Comparison of ENCODE assay signal across 1 cellular context in genomic region chr16:85460983-85461813, GRCh38.
A peak's percentile ranks its signal among the peaks of the same experiment; 100 is the strongest.
TF ChIP-seq lines count a peak whose summit lies in the region.

No MANE protein-coding gene starts in this region.

TF ChIP-seq in HepG2, 621 proteins besides CTCF, POLR2A, EP300 and RAD21 (continued from another document and continues in another):
- TF ChIP-seq FOXA3 (CRISPR knock-in tag; IDR thresholded peaks at IDR 0.05), result peak; percentile 51; the same call in 1 of the 2 replicates
- TF ChIP-seq ZNF615 (CRISPR knock-in tag; IDR thresholded peaks at IDR 0.05; ENCODE audit: borderline replicate concordance), result no peak
- no peak for TF ChIP-seq BATF2 (CRISPR knock-in tag; IDR thresholded peaks at IDR 0.05)
- TF ChIP-seq STAT6 (CRISPR knock-in tag; IDR thresholded peaks at IDR 0.05; ENCODE audit: borderline replicate concordance), result no peak
- TF ChIP-seq BORCS8-MEF2B (CRISPR knock-in tag; IDR thresholded peaks at IDR 0.05), result peak; percentile 39; the same call in 1 of the 2 replicates
- TF ChIP-seq ZFX (CRISPR knock-in tag; IDR thresholded peaks at IDR 0.05; ENCODE audit: low read depth), result 0 out of 2 replicates have a peak, but pooled peaks have one; percentile 26
- TF ChIP-seq ZNF24 (IDR thresholded peaks at IDR 0.05), result no peak
- 0 out of 2 replicates have a peak, but pooled peaks have one; percentile 8 for TF ChIP-seq PATZ1 (CRISPR knock-in tag; IDR thresholded peaks at IDR 0.05)
- 0 out of 2 replicates have a peak, but pooled peaks have one; percentile 27 for TF ChIP-seq HIC2 (CRISPR knock-in tag; IDR thresholded peaks at IDR 0.05; ENCODE audit: low read depth)
- no peak for TF ChIP-seq SMYD3 (CRISPR knock-in tag; IDR thresholded peaks at IDR 0.05)
- no peak for TF ChIP-seq ZNF253 (CRISPR knock-in tag; IDR thresholded peaks at IDR 0.05; ENCODE audit: borderline replicate concordance)
- TF ChIP-seq MAFF (IDR thresholded peaks at IDR 0.05; ENCODE audit: low read depth, low read length), result no peak
- no peak for TF ChIP-seq TAF15 (IDR thresholded peaks at IDR 0.05; ENCODE audit: low read depth, low read length, poor library complexity, severe bottlenecking)
- TF ChIP-seq PRDM15 (CRISPR knock-in tag; IDR thresholded peaks at IDR 0.05), result no peak
- TF ChIP-seq NRL (CRISPR knock-in tag; IDR thresholded peaks at IDR 0.05; ENCODE audit: borderline replicate concordance), result no peak
- TF ChIP-seq REST (IDR thresholded peaks at IDR 0.05; ENCODE audit: borderline replicate concordance in 1 of 2, low read depth in 1 of 2, low read length in 2 of 2), result no peak
- TF ChIP-seq GABPB1 (CRISPR knock-in tag; IDR thresholded peaks at IDR 0.05), result peak; percentile 16; the same call in 1 of the 2 replicates
- TF ChIP-seq BCL6 (CRISPR knock-in tag; IDR thresholded peaks at IDR 0.05), result peak; percentile 53; the same call in 1 of the 2 replicates
- 0 out of 2 replicates have a peak, but pooled peaks have one; percentile 6 for TF ChIP-seq PITX1 (CRISPR knock-in tag; IDR thresholded peaks at IDR 0.05)
- TF ChIP-seq MTF2 (CRISPR knock-in tag; IDR thresholded peaks at IDR 0.05; ENCODE audit: borderline replicate concordance), result 0 out of 2 replicates have a peak, but pooled peaks have one; percentile 15
- 0 out of 2 replicates have a peak, but pooled peaks have one; percentile 55 for TF ChIP-seq RBAK (CRISPR knock-in tag; IDR thresholded peaks at IDR 0.05)
- TF ChIP-seq CEBPG (CRISPR knock-in tag; IDR thresholded peaks at IDR 0.05), result peak; percentile 67; the same call in 1 of the 2 replicates
- peak; percentile 89 for TF ChIP-seq FOSL2 (CRISPR knock-in tag; IDR thresholded peaks at IDR 0.05)
- no peak for TF ChIP-seq NR0B2 (CRISPR knock-in tag; IDR thresholded peaks at IDR 0.05)
- TF ChIP-seq MTF1 (CRISPR knock-in tag; IDR thresholded peaks at IDR 0.05), result no peak
- TF ChIP-seq PLRG1 (conservative IDR thresholded peaks at IDR 0.05), result no peak
- TF ChIP-seq ZNF205 (CRISPR knock-in tag; IDR thresholded peaks at IDR 0.05), result peak; percentile 96
- no peak for TF ChIP-seq ZNF136 (CRISPR knock-in tag; IDR thresholded peaks at IDR 0.05; ENCODE audit: low read depth)
- peak; percentile 20; the same call in 1 of the 2 replicates for TF ChIP-seq ZNF770 (CRISPR knock-in tag; IDR thresholded peaks at IDR 0.05)
- peak; percentile 54; the same call in 1 of the 2 replicates for TF ChIP-seq MTA1 (CRISPR knock-in tag; IDR thresholded peaks at IDR 0.05; ENCODE audit: borderline replicate concordance)
- no peak for TF ChIP-seq CHD4 (IDR thresholded peaks at IDR 0.05; ENCODE audit: borderline replicate concordance, low read length)
- TF ChIP-seq SAFB2 (CRISPR knock-in tag; IDR thresholded peaks at IDR 0.05; ENCODE audit: borderline replicate concordance, low read depth), result no peak
- TF ChIP-seq BRD4 (CRISPR knock-in tag; IDR thresholded peaks at IDR 0.05), result no peak
- no peak for TF ChIP-seq HOMEZ (CRISPR knock-in tag; IDR thresholded peaks at IDR 0.05; ENCODE audit: low read depth)
- TF ChIP-seq SMC3 (IDR thresholded peaks at IDR 0.05; ENCODE audit: low read length), result no peak
- peak; percentile 11; the same call in 1 of the 2 replicates for TF ChIP-seq ZNF792 (CRISPR knock-in tag; IDR thresholded peaks at IDR 0.05)
- TF ChIP-seq SMAD1 (CRISPR knock-in tag; IDR thresholded peaks at IDR 0.05; ENCODE audit: borderline replicate concordance, low read depth), result no peak
- no peak for TF ChIP-seq CBFB (CRISPR knock-in tag; IDR thresholded peaks at IDR 0.05)
- TF ChIP-seq SAP130 (CRISPR knock-in tag; IDR thresholded peaks at IDR 0.05; ENCODE audit: low read depth), result 0 out of 2 replicates have a peak, but pooled peaks have one; percentile 25
- 0 out of 2 replicates have a peak, but pooled peaks have one; percentile 52 for TF ChIP-seq ZNF891 (CRISPR knock-in tag; IDR thresholded peaks at IDR 0.05)
